2 cellular contexts compared by ENCODE assay signal in the genomic region with DNA sequence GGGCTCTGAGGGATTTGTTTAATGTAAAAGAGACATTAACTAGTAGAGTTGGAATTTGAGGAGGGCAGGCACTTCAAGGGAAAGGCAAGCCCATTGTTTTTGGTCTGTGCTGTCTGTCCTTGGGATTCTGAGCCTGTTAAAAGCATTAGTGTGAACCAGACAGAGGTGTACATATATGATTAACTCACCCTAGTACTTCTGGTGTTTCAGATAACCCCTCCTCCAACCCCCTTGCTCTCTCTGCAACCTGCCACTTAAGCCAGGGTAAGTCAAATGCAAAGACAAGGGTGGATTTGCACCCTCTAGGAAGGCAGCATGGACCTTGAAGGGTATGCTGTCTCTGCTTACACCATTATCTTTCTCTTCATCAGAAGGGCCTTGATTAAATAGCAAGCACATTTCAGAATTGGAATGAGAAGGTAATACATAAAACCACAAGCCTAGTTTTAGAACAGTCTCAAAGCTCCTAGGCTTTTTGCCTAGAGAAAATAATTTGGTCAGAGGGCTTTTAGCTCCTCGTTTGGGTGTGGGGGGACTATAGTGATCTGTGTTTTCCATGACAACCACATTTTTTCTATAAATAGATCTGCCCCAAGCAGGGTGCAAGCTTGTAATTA.
TF ChIP-seq lines count a peak whose summit lies in the region.

No MANE protein-coding gene starts in this region.

TF ChIP-seq in GM23338, 12 proteins besides CTCF, POLR2A, EP300 and RAD21:
- TF ChIP-seq EZH2phosphoT487 (IDR thresholded peaks at IDR 0.05; ENCODE audit: unreplicated experiment) (no peak), ZNF114 (CRISPR knock-in tag; IDR thresholded peaks at IDR 0.05) (no peak), STAT1 (IDR thresholded peaks at IDR 0.05; ENCODE audit: unreplicated experiment) (no peak)
- TF ChIP-seq, protein P1, sequence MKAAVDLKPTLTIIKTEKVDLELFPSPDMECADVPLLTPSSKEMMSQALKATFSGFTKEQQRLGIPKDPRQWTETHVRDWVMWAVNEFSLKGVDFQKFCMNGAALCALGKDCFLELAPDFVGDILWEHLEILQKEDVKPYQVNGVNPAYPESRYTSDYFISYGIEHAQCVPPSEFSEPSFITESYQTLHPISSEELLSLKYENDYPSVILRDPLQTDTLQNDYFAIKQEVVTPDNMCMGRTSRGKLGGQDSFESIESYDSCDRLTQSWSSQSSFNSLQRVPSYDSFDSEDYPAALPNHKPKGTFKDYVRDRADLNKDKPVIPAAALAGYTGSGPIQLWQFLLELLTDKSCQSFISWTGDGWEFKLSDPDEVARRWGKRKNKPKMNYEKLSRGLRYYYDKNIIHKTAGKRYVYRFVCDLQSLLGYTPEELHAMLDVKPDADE (IDR thresholded peaks at IDR 0.05), result no peak
- TF ChIP-seq, protein P2, sequence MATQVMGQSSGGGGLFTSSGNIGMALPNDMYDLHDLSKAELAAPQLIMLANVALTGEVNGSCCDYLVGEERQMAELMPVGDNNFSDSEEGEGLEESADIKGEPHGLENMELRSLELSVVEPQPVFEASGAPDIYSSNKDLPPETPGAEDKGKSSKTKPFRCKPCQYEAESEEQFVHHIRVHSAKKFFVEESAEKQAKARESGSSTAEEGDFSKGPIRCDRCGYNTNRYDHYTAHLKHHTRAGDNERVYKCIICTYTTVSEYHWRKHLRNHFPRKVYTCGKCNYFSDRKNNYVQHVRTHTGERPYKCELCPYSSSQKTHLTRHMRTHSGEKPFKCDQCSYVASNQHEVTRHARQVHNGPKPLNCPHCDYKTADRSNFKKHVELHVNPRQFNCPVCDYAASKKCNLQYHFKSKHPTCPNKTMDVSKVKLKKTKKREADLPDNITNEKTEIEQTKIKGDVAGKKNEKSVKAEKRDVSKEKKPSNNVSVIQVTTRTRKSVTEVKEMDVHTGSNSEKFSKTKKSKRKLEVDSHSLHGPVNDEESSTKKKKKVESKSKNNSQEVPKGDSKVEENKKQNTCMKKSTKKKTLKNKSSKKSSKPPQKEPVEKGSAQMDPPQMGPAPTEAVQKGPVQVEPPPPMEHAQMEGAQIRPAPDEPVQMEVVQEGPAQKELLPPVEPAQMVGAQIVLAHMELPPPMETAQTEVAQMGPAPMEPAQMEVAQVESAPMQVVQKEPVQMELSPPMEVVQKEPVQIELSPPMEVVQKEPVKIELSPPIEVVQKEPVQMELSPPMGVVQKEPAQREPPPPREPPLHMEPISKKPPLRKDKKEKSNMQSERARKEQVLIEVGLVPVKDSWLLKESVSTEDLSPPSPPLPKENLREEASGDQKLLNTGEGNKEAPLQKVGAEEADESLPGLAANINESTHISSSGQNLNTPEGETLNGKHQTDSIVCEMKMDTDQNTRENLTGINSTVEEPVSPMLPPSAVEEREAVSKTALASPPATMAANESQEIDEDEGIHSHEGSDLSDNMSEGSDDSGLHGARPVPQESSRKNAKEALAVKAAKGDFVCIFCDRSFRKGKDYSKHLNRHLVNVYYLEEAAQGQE (IDR thresholded peaks at IDR 0.05; ENCODE audit: unreplicated experiment), result no peak

TF ChIP-seq in IMR-90, 13 proteins besides CTCF, POLR2A, EP300 and RAD21:
- TF ChIP-seq RCOR1 (IDR thresholded peaks at IDR 0.05; ENCODE audit: insufficient replicate concordance, low read length) (no peak), BHLHE40 (IDR thresholded peaks at IDR 0.05; ENCODE audit: low read depth, low read length) (no peak), RFX5 (IDR thresholded peaks at IDR 0.05; ENCODE audit: low read depth, low read length) (no peak), MAZ (IDR thresholded peaks at IDR 0.05; ENCODE audit: borderline replicate concordance, low read depth, low read length) (no peak), FOS (IDR thresholded peaks at IDR 0.05; ENCODE audit: low read depth, low read length) (no peak), CHD1 (IDR thresholded peaks at IDR 0.05; ENCODE audit: low read depth, low read length) (no peak)
- TF ChIP-seq, protein P3, sequence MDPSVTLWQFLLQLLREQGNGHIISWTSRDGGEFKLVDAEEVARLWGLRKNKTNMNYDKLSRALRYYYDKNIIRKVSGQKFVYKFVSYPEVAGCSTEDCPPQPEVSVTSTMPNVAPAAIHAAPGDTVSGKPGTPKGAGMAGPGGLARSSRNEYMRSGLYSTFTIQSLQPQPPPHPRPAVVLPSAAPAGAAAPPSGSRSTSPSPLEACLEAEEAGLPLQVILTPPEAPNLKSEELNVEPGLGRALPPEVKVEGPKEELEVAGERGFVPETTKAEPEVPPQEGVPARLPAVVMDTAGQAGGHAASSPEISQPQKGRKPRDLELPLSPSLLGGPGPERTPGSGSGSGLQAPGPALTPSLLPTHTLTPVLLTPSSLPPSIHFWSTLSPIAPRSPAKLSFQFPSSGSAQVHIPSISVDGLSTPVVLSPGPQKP (IDR thresholded peaks at IDR 0.05; ENCODE audit: borderline replicate concordance, low read depth, low read length), result no peak
